Comparison of ENCODE assay signal across 8 cellular contexts in the genomic region with DNA sequence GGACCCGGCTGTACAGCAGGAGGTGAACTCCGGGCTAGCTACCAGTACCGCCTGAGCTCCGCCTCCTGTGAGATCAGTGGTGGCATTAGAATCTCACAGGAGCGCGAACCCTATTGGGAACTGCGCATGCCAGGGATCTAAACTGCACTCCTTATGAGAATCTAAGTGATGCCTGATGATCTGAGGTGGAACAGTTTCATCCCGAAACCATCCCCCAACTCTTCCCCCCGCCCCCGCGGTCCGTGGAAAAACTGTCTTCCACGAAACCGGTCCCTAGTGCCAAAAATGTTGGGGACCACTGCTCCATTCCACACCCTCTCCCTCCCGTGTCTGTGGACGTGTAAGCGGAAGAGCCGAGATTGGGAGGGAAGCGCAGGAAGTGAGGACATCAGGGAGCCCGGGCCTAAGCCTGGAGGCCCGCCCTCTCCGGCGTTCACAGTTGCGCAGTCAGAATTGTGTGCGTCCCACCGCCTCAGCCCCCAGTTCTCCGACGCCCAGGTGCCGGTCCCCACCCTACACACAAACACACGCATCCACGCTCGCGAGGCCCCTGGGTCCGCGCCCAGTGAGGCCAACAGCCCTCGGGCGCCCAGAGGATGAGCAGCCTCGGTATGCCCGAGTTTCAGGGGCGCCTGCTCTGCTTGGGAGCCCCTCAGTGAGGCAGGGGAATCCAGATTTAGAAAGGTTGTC. TPM values are rescaled to one million over a fixed set of nuclear protein-coding genes. Genes with fewer than 3 reads are reported as not detected.
DNase-seq lines count a peak whose midpoint lies in the region; ATAC-seq, FAIRE-seq and TF ChIP-seq lines count a peak whose summit lies in the region.

No MANE protein-coding gene starts in this region.

- no peaks in the 10 kb centered on the region for H4K20me1 ChIP-seq in H9 (ENCODE audit: control insufficient read depth, insufficient read depth, insufficient read length)

- WGBS in H9 (ENCODE audit: extremely low coverage, insufficient read length, low lambda C conversion rate): no CpG with 5 or more reads among the region's 40 CpGs
- WGBS in heart left ventricle, 4 donors: 0 to 1% (median 1%) methylated on average over 13 to 40 of the region's 40 CpGs

- no peak overlapping the region for H2BK20ac ChIP-seq in H9 (ENCODE audit: low read depth, low read length, poor library complexity, severe bottlenecking)

- no peaks in the 10 kb centered on the region for H3K4me1 ChIP-seq in H9 (ENCODE audit: insufficient read depth, low read length)
- peaks cover 0 to 37% (median 19%) of the 10 kb centered on the region in 12 donors for H3K4me1 ChIP-seq in heart left ventricle

- peaks cover 16% of the 10 kb centered on the region in 2 experiments for H3K4me1 Mint-ChIP-seq in H9
- H3K4me1 Mint-ChIP-seq in type B pancreatic cell (ENCODE audit: unreplicated experiment): peaks cover 19% of the 10 kb centered on the region

- no peak overlapping the region for H3K4me3 Mint-ChIP-seq in H9
- H3K4me3 Mint-ChIP-seq in type B pancreatic cell: no peak overlapping the region

- H4K91ac ChIP-seq in H9 (ENCODE audit: insufficient read length, low read depth, low read length): no peak overlapping the region

- H3T11ph ChIP-seq in H9 (ENCODE audit: low read length): no peak overlapping the region

- FAIRE-seq in G401.6 (lab: Jason Lieb, UNC): peak; percentile 6

- peak overlapping the region; percentile 56 for H3K18ac ChIP-seq in H9 (ENCODE audit: insufficient read length, low read depth, low read length)

- H2AFZ ChIP-seq in H9 (ENCODE audit: low read length): no peak overlapping the region

- no peaks in the 10 kb centered on the region for H3K79me1 ChIP-seq in H9 (ENCODE audit: insufficient read depth, low read depth, low read length, poor library complexity, severe bottlenecking)

- no peak overlapping the region for H4K8ac ChIP-seq in H9 (replicated peaks; ENCODE audit: insufficient read length, low read depth, low read length)

- H3K27me3 Mint-ChIP-seq in H9 (ENCODE audit: low read depth) (peaks cover 3% of the 10 kb centered on the region), type B pancreatic cell (peaks cover 8% of the 10 kb centered on the region)

- no peak overlapping the region for H2BK15ac ChIP-seq in H9 (ENCODE audit: low read depth, low read length)

- peaks cover 23% of the 10 kb centered on the region for H3K23me2 ChIP-seq in H9 (ENCODE audit: insufficient read length, low read depth, low read length, poor library complexity, severe bottlenecking)

- H3K27me3 ChIP-seq in H9 (ENCODE audit: insufficient read depth, low read length): no peaks in the 10 kb centered on the region
- no peaks in the 10 kb centered on the region for H3K27me3 ChIP-seq in MG63
- H3K27me3 ChIP-seq in heart left ventricle: no peaks in the 10 kb centered on the region

- no peak overlapping the region for H3K56ac ChIP-seq in H9 (ENCODE audit: insufficient read length, low read depth, low read length)

- no peak overlapping the region for H2BK12ac ChIP-seq in H9 (ENCODE audit: insufficient read length, low read depth, low read length)

- H3K27ac Mint-ChIP-seq in H9 (no peak overlapping the region), type B pancreatic cell (no peak overlapping the region)

- TF ChIP-seq CTCF in H9 (conservative IDR thresholded peaks at IDR 0.05) (no peak), heart left ventricle (IDR thresholded peaks at IDR 0.05) (peak in 3 of 12 donors; percentile 0 to 39 (median 30)), type B pancreatic cell (conservative IDR thresholded peaks at IDR 0.05) (no peak)

- TF ChIP-seq POLR2A in heart left ventricle (IDR thresholded peaks at IDR 0.05): peak; percentile 8 to 91

- H2AK5ac ChIP-seq in H9 (ENCODE audit: insufficient read length, low read length): no peak overlapping the region

- peak overlapping the region; percentile 97 for H3K4me2 ChIP-seq in H9 (ENCODE audit: insufficient read depth, insufficient read length, low read length)

- ATAC-seq in SK-N-SH treated with all-trans-retinoic acid at 6 μM for 48 hours: peak; percentile 79
- ATAC-seq in heart left ventricle: peak; percentile 91 to 94 (median 92)

- peak overlapping the region; percentile 74; the same call in 1 of the 2 replicates for H3K14ac ChIP-seq in H9 (ENCODE audit: insufficient read depth, low read length)

- H3K4ac ChIP-seq in H9 (ENCODE audit: low read depth, low read length): no peak overlapping the region

- H2BK120ac ChIP-seq in H9 (ENCODE audit: low read depth, low read length, poor library complexity, severe bottlenecking): no peak overlapping the region

- no peaks in the 10 kb centered on the region for H3K9me3 ChIP-seq in H9 (ENCODE audit: control insufficient read depth, low read depth, low read length)
- no peaks in the 10 kb centered on the region for H3K9me3 ChIP-seq in MG63
- H3K9me3 ChIP-seq in heart left ventricle: no peaks in the 10 kb centered on the region

- H3K27ac ChIP-seq in H9 (ENCODE audit: insufficient read length, low read depth, low read length) (no peak overlapping the region), heart left ventricle (peak overlapping the region; percentile 96 to 100 (median 100))

- intact Hi-C loops in heart left ventricle (cut with DNase I) (loop anchor here (1.0 to 10.0 kb wide), 29 partner anchors 50 to 830 kb away; partner anchors contain the start of genes TEP1 (in 5 of the 10), CCNB1IP1 (in 4 of the 10), PIP4P1 (in 4 of the 10) and APEX1 (in 3 of the 10)), posterior cingulate gyrus (cut with DNase I) (loop anchor here (5.0 kb wide), 4 partner anchors 50 to 420 kb away; partner anchors contain the start of genes PARP2, PIP4P1 and TMEM253)

- no peak overlapping the region for H2BK5ac ChIP-seq in H9 (ENCODE audit: insufficient read length, low read length)

- peak overlapping the region; percentile 73 for H3K9ac ChIP-seq in H9 (ENCODE audit: extremely low read depth, insufficient read length, low read length)

- H3K79me2 ChIP-seq in H9 (ENCODE audit: insufficient read depth, low read length): no peaks in the 10 kb centered on the region

- H3K4me3 ChIP-seq in MG63 (peak overlapping the region; percentile 89), heart left ventricle (peak overlapping the region; percentile 47 to 95 (median 75))

- H3K36me3 ChIP-seq in MG63 (no peaks in the 10 kb centered on the region), heart left ventricle (no peaks in the 10 kb centered on the region)

- H3K23ac ChIP-seq in H9 (ENCODE audit: insufficient read length, low read depth, low read length): no peak overlapping the region

- no peaks in the 10 kb centered on the region for H3K36me3 Mint-ChIP-seq in H9 (ENCODE audit: insufficient read depth in 1 of 3, low read depth in 3 of 3)
- H3K36me3 Mint-ChIP-seq in type B pancreatic cell: no peaks in the 10 kb centered on the region

- DNase-seq in H9: peak; percentile 84
- peak; percentile 83 for DNase-seq in MG63
- DNase-seq in activated naive CD8-positive, alpha-beta T cell treated with anti-CD3 and anti-CD28 coated beads, Interleukin-2, amount 50 U/mL, for 16 hours (ENCODE audit: low read depth, low spot score): peak; percentile 55
- DNase-seq in heart left ventricle: peak; percentile 89 to 95 (median 93)
- DNase-seq in posterior cingulate gyrus: peak; percentile 84 to 98 (median 89)
- peak; percentile 84 for DNase-seq in type B pancreatic cell (ENCODE audit: extremely low spot score, unreplicated experiment)

- H4K5ac ChIP-seq in H9 (ENCODE audit: insufficient read length, low read depth, low read length): no peak overlapping the region

- H3K9me3 Mint-ChIP-seq in H9: no peaks in the 10 kb centered on the region
- no peaks in the 10 kb centered on the region for H3K9me3 Mint-ChIP-seq in type B pancreatic cell

TF ChIP-seq in SK-N-SH treated with all-trans-retinoic acid at 6 μM for 48 hours, 23 proteins besides CTCF, POLR2A, EP300 and RAD21 (continues in another document):
- TF ChIP-seq ARNTL (CRISPR knock-in tag; IDR thresholded peaks at IDR 0.05; ENCODE audit: borderline replicate concordance, low read depth): no peak
- TF ChIP-seq ZC3H10 (CRISPR knock-in tag; IDR thresholded peaks at IDR 0.05): no peak
- no peak for TF ChIP-seq ZFP3 (CRISPR knock-in tag; IDR thresholded peaks at IDR 0.05)
- TF ChIP-seq CSDC2 (CRISPR knock-in tag; IDR thresholded peaks at IDR 0.05): no peak
- TF ChIP-seq BACH2 (CRISPR knock-in tag; IDR thresholded peaks at IDR 0.05; ENCODE audit: borderline replicate concordance): no peak
- TF ChIP-seq GLIS3 (CRISPR knock-in tag; IDR thresholded peaks at IDR 0.05): no peak
- TF ChIP-seq OSR1 (CRISPR knock-in tag; IDR thresholded peaks at IDR 0.05): no peak
- no peak for TF ChIP-seq ESRRG (CRISPR knock-in tag; IDR thresholded peaks at IDR 0.05)
- TF ChIP-seq RARB (CRISPR knock-in tag; IDR thresholded peaks at IDR 0.05): no peak
- TF ChIP-seq, protein P1, sequence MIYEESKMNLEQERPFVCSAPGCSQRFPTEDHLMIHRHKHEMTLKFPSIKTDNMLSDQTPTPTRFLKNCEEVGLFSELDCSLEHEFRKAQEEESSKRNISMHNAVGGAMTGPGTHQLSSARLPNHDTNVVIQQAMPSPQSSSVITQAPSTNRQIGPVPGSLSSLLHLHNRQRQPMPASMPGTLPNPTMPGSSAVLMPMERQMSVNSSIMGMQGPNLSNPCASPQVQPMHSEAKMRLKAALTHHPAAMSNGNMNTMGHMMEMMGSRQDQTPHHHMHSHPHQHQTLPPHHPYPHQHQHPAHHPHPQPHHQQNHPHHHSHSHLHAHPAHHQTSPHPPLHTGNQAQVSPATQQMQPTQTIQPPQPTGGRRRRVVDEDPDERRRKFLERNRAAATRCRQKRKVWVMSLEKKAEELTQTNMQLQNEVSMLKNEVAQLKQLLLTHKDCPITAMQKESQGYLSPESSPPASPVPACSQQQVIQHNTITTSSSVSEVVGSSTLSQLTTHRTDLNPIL (CRISPR knock-in tag; IDR thresholded peaks at IDR 0.05; ENCODE audit: low read depth): no peak
- TF ChIP-seq TCF4 (CRISPR knock-in tag; IDR thresholded peaks at IDR 0.05; ENCODE audit: borderline replicate concordance): no peak

RNA-seq across cellular contexts. Expression of gene RNASE4, which starts 1.8 kb away (rescaled TPM):
- total RNA-seq in H9 (2021) (not detected in 2 replicates), heart left ventricle (10 to 100 TPM in 3 of 9 donors, 1 to 10 TPM in 6; 4.7 to 22.2 (median 8.1) TPM), type B pancreatic cell (ENCODE audit: low replicate concordance) (10.5 and 19.3 TPM in 2 replicates)
- 2.3 and 6.1 TPM in 2 replicates for total RNA-seq in MG63 (2014; rRNA removed; shearing (Covaris generic); ENCODE audit: low replicate concordance)
- 1 to 10 TPM; 9.8 TPM for polyA plus RNA-seq in heart left ventricle

RNA-seq across cellular contexts. Expression of gene ANG, which starts 6.0 kb away (rescaled TPM):
- total RNA-seq in H9 (2021): 3.2 and 3.8 TPM in 2 replicates
- 0.42 and 3.2 TPM in 2 replicates for total RNA-seq in MG63 (2014; rRNA removed; shearing (Covaris generic); ENCODE audit: low replicate concordance)
- 1 to 10 TPM; 2.1 to 9.3 (median 4.0) TPM for total RNA-seq in heart left ventricle
- 1 to 10 TPM; 3.3 to 4.3 TPM for polyA plus RNA-seq in heart left ventricle
- total RNA-seq in type B pancreatic cell (ENCODE audit: low replicate concordance): 24.5 and 43.0 TPM in 2 replicates

RNA-seq across cellular contexts. Expression of gene OR6S1, which starts 41.1 kb away (rescaled TPM):
- total RNA-seq in H9 (2021) (not detected in 2 replicates), heart left ventricle (not detected), type B pancreatic cell (ENCODE audit: low replicate concordance) (not detected in 2 replicates)
- total RNA-seq in MG63 (2014; rRNA removed; shearing (Covaris generic); ENCODE audit: low replicate concordance): not detected in 2 replicates
- polyA plus RNA-seq in heart left ventricle: not detected
